ENCODE assay signal across 1 cellular context in the genomic region with DNA sequence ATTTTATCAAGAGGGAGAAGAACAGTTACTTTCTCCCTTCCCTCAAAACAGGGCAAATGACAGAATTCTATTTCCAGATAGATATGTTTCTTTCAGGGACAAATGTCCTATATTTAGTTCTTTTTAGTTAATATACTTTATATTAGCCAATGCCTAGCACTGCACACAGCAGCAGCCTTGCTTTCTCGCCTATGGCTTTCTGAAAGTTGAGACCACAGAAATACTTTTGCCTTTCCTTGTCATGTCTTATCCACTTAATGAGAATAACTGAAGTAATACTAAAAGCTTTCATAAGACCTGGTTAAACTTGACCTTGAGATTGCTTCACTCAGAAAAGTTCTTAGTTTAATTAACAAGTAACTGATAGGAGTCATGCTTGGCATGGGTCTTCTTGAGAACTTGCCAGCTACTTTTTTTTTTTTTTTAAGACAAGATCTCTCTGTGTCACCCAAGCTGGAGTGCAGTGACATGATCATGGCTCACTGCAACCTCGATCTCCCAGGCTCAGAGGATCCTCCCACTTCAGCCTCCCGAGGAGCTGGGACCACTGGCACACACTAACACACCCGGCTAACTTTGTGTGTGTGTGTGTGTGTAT.
TF ChIP-seq lines count a peak whose summit lies in the region.

No MANE protein-coding gene starts in this region.

TF ChIP-seq in IMR-90, 13 proteins besides CTCF, POLR2A, EP300 and RAD21 (continued from another document):
- no peak for TF ChIP-seq RCOR1 (IDR thresholded peaks at IDR 0.05; ENCODE audit: insufficient replicate concordance, low read length)
- no peak for TF ChIP-seq CEBPB (IDR thresholded peaks at IDR 0.05; ENCODE audit: low read depth, low read length)
- TF ChIP-seq MXI1 (IDR thresholded peaks at IDR 0.05; ENCODE audit: borderline replicate concordance, low read depth, low read length): no peak
- TF ChIP-seq RFX5 (IDR thresholded peaks at IDR 0.05; ENCODE audit: low read depth, low read length): no peak
- no peak for TF ChIP-seq CHD1 (IDR thresholded peaks at IDR 0.05; ENCODE audit: low read depth, low read length)
TF ChIP-seq in IMR-90: peak in this region for 0.
